In the genomic region with DNA sequence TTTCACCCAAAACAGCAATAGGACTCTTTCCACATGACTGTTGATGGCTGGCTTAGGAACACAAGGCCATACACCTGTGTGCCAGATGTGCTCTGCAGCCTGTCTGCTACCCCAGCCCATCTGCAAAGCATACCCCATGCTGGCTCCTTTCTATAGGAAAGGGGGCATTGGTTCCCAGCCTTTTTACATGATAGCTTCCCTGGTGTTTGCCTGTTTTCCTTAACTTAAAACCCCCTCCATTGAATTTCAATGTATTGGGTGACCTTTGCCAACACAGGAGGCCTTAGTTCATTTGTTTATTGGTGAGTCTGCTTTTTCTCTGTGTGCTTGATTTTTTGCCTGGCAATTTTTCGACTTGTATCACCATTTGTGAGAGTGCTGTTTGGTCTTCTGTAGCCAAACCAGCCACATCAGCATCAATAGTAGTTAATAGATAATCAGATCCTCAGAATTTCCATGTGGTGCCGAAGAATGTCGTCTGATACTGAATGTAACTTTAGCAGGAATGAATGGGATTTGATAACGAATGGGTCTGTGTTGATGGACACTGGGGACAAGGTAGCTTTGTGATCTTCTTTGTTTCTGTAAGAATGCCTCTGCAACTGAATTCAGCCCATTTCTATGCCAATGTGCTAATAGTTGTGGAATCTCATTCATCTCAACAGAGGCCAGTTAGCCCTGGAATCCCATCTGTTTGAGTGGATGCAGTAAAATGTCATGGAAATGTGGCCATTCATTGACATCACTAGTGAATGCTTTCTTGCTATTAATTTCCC, we compare ENCODE assay signal across 19 cellular contexts.
DNase-seq lines count a peak whose midpoint lies in the region; ATAC-seq and TF ChIP-seq lines count a peak whose summit lies in the region.
"Had no signal": no experiment of that assay in that cellular context is flagged by ENCODE, and none has a peak within 500 bp of the region (broad histone marks: within the 10 kb centered on the region; RNA-seq: fewer than 3 reads in every experiment).

No MANE protein-coding gene starts in this region.

- H3K4me1 Mint-ChIP-seq in activated naive CD4-positive, alpha-beta T cell treated with anti-CD3 and anti-CD28 coated beads for 36 hours (ENCODE audit: low read depth) = no peaks in the 10 kb centered on the region
- H3K4me1 Mint-ChIP-seq in Calu3 (ENCODE audit: low read depth, unreplicated experiment) = peaks cover 25% of the 10 kb centered on the region
- H3K4me1 Mint-ChIP-seq: CD14-positive monocyte, immature natural killer cell, naive B cell had no signal

- no peak overlapping the region for H3K4me3 ChIP-seq in H7 (ENCODE audit: insufficient read depth, low read depth, low read length)
- H3K4me3 ChIP-seq in sigmoid colon = no peak overlapping the region
- H3K4me3 ChIP-seq: breast epithelium, HAP-1, Peyer's patch had no signal

- peaks cover 2% of the 10 kb centered on the region for H3K9me3 Mint-ChIP-seq in activated naive CD4-positive, alpha-beta T cell treated with anti-CD3 and anti-CD28 coated beads for 36 hours
- no peaks in the 10 kb centered on the region for H3K9me3 Mint-ChIP-seq in Calu3 (ENCODE audit: low read depth, unreplicated experiment)

- H3K36me3 Mint-ChIP-seq in activated naive CD4-positive, alpha-beta T cell treated with anti-CD3 and anti-CD28 coated beads for 36 hours (ENCODE audit: low read depth) = no peaks in the 10 kb centered on the region
- H3K36me3 Mint-ChIP-seq in Calu3 (ENCODE audit: insufficient read depth, unreplicated experiment) = no peaks in the 10 kb centered on the region
- H3K36me3 Mint-ChIP-seq: CD14-positive monocyte, immature natural killer cell, naive B cell had no signal

- H3K27me3 ChIP-seq in H7 (ENCODE audit: control insufficient read depth, insufficient read depth, low read length) (no peaks in the 10 kb centered on the region), sigmoid colon (no peaks in the 10 kb centered on the region)
- H3K27me3 ChIP-seq: breast epithelium, Peyer's patch had no signal

- 56 to 75% methylated on average over 4 of the region's 4 CpGs for WGBS in sigmoid colon, 2 donors

- ATAC-seq in GM19395 (IDR thresholded peaks at IDR 0.05; ENCODE audit: unreplicated experiment) (no peak), GM21423 (IDR thresholded peaks at IDR 0.05; ENCODE audit: unreplicated experiment) (no peak)

- CTCF ChIA-PET in activated naive CD4-positive, alpha-beta T cell treated with anti-CD3 and anti-CD28 coated beads for 36 hours (lab: Charles Lee) = no interaction called here
- CTCF ChIA-PET in Calu3 (lab: Charles Lee) = interaction anchor here (1.0 kb wide), 1 partner anchor 271 kb away, joined by 3 read pairs; no protein-coding TSS in a partner anchor

- no TSS peak for BruUV-seq in Calu3 (replicated peaks; lab: Mats Ljungman, UMichigan)

- peaks cover 0 to 23% (median 16%) of the 10 kb centered on the region in 4 donors for H3K4me1 ChIP-seq in sigmoid colon
- H3K4me1 ChIP-seq: breast epithelium, Peyer's patch had no signal

- H3K27ac Mint-ChIP-seq in activated naive CD4-positive, alpha-beta T cell treated with anti-CD3 and anti-CD28 coated beads for 36 hours = no peak overlapping the region
- no peak overlapping the region for H3K27ac Mint-ChIP-seq in Calu3 (ENCODE audit: unreplicated experiment)
- H3K27ac Mint-ChIP-seq: activated T-helper 1 cell treated with anti-CD3 and anti-CD28 coated beads, Interleukin-12 subunit alpha, Interleukin-12 subunit beta, Interleukin-2, Interleukin-4 antibody, amounts not matched to agents 30 ng/mL and 10 ng/mL and 1 ng/mL, durations not matched to agents 14 hours and 24 hours and 36 hours; immature natural killer cell; naive B cell had no signal

- H3K36me3 ChIP-seq in H7 (replicated peaks; ENCODE audit: control insufficient read depth, insufficient read depth, low read length) (no peaks in the 10 kb centered on the region), sigmoid colon (no peaks in the 10 kb centered on the region)
- H3K36me3 ChIP-seq: breast epithelium, HAP-1, Peyer's patch had no signal

- no peak for TF ChIP-seq POLR2A in sigmoid colon (IDR thresholded peaks at IDR 0.05)

- DNase-seq in H7 (peak; percentile 49), dedifferentiated amniotic fluid mesenchymal stem cell (ENCODE audit: extremely low spot score) (peak; percentile 25), iris pigment epithelial cell (ENCODE audit: low read depth) (peak; percentile 47), sigmoid colon (no peak), Calu3 (no peak)
- no peak for DNase-seq in activated naive CD4-positive, alpha-beta T cell treated with anti-CD3 and anti-CD28 coated beads for 36 hours
- DNase-seq: activated CD4-positive, alpha-beta T cell treated with anti-CD3 and anti-CD28 coated beads, Interleukin-2, amount 50 U/mL, for 1 hour; erythroblast; immature natural killer cell; naive B cell; NCI-H1417; NCI-H510A treated with DMSO at 0.1 percent for 48 hours; Peyer's patch had no signal

- no peak for TF ChIP-seq EP300 in sigmoid colon (IDR thresholded peaks at IDR 0.05)

- H3K27me3 Mint-ChIP-seq in activated naive CD4-positive, alpha-beta T cell treated with anti-CD3 and anti-CD28 coated beads for 36 hours (ENCODE audit: low read depth) = no peaks in the 10 kb centered on the region
- H3K27me3 Mint-ChIP-seq in Calu3 (ENCODE audit: unreplicated experiment) = no peaks in the 10 kb centered on the region
- H3K27me3 Mint-ChIP-seq: naive B cell had no signal

- intact Hi-C loops in sigmoid colon (cut with DNase I) (loop anchor here (10.0 kb wide), 1 partner anchor 269 kb away; the partner anchor contains the start of gene RARB), Calu3 (cut with micrococcal nuclease; ENCODE audit: unreplicated experiment) (loop anchor here (2.0 to 10.0 kb wide), 2 partner anchors 139 to 273 kb away; partner anchors contain the start of gene RARB)
- intact Hi-C loops in activated naive CD4-positive, alpha-beta T cell treated with anti-CD3 and anti-CD28 coated beads for 36 hours (cut with micrococcal nuclease) = no loop called here

- no peaks in the 10 kb centered on the region for H3K9me3 ChIP-seq in sigmoid colon
- H3K9me3 ChIP-seq: breast epithelium, HAP-1, Peyer's patch had no signal

- H3K27ac ChIP-seq in sigmoid colon = peak overlapping the region in 3 of 4 donors; percentile 12 to 61 (median 30)
- H3K27ac ChIP-seq: Peyer's patch had no signal

- TF ChIP-seq CTCF in sigmoid colon (IDR thresholded peaks at IDR 0.05) = no peak
- no peak for TF ChIP-seq CTCF in Calu3 (IDR thresholded peaks at IDR 0.05; ENCODE audit: unreplicated experiment)

- no peak overlapping the region for H3K4me3 Mint-ChIP-seq in activated naive CD4-positive, alpha-beta T cell treated with anti-CD3 and anti-CD28 coated beads for 36 hours
- H3K4me3 Mint-ChIP-seq in Calu3 (ENCODE audit: low read depth, unreplicated experiment) = no peak overlapping the region
- H3K4me3 Mint-ChIP-seq: activated T-helper 1 cell treated with anti-CD3 and anti-CD28 coated beads, Interleukin-12 subunit alpha, Interleukin-12 subunit beta, Interleukin-2, Interleukin-4 antibody, amounts not matched to agents 30 ng/mL and 10 ng/mL and 1 ng/mL, durations not matched to agents 14 hours and 24 hours and 36 hours; CD14-positive monocyte; immature natural killer cell; naive B cell had no signal

Comparison
In these comparisons a context has a peak if more than half of its experiments do, and no peak if none do; other contexts are left out.
1. DNase-seq: peak in H7 (single experiment), dedifferentiated amniotic fluid mesenchymal stem cell (single experiment) and iris pigment epithelial cell (single experiment); none in sigmoid colon (single experiment), activated naive CD4-positive, alpha-beta T cell treated with anti-CD3 and anti-CD28 coated beads for 36 hours (single experiment) and Calu3 (single experiment).